ENCODE assay signal across 16 cellular contexts in the genomic region with DNA sequence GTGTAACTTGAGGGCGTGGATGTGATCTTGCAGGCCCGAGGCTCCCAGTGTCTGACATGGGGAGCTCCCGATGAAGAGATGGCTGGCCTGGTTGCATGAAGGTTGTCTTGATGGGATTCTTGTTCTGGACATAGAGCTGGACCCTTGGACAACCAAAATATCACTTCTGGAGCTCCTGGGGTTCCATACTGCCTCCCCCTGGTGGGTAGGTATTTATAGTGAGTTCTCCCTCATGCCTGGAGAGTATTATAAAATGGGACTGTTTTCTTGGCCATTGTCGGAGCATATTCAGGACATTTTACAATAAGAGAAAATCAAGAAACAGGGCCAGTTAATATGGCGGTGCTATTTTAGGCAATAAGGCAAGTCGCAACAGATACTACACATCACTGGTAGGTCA. TPM values are rescaled to one million over a fixed set of nuclear protein-coding genes. Genes with fewer than 3 reads are reported as not detected.
DNase-seq lines count a peak whose midpoint lies in the region; ATAC-seq, FAIRE-seq and TF ChIP-seq lines count a peak whose summit lies in the region.
"Had no signal": no experiment of that assay in that cellular context is flagged by ENCODE, and none has a peak within 500 bp of the region (broad histone marks: within the 10 kb centered on the region; RNA-seq: fewer than 3 reads in every experiment).

No MANE protein-coding gene starts in this region.

- DNase-seq in HCT116 (ENCODE audit: low read depth, low spot score) (no peak), HepG2 (ENCODE audit: low spot score) (no peak), trophoblast cell (no peak), HUDEP-2 (lab: John Stamatoyannopoulos, UW; ENCODE audit: unreplicated experiment in 76 of 76) (no peak)
- DNase-seq in activated CD8-positive, alpha-beta memory T cell treated with anti-CD3 and anti-CD28 coated beads, Interleukin-2, amount 10 ng/mL, durations not matched to agents 7 days and 5 days = peak; percentile 21
- DNase-seq: central memory CD4-positive, alpha-beta T cell; DMS53; NCI-H146; stimulated activated CD4-positive, alpha-beta T cell treated with anti-CD3 and anti-CD28 coated beads, Interleukin-4, amount 100 ng/mL, for 24 hours; stimulated activated CD8-positive, alpha-beta memory T cell treated with anti-CD3 and anti-CD28 coated beads, Interleukin-4, amount 100 ng/mL, for 48 hours had no signal

- no peak overlapping the region for H3K27ac Mint-ChIP-seq in activated CD8-positive, alpha-beta memory T cell treated with anti-CD3 and anti-CD28 coated beads, Interleukin-2, amount 10 ng/mL, durations not matched to agents 7 days and 5 days
- H3K27ac Mint-ChIP-seq: activated T-helper 1 cell treated with anti-CD3 and anti-CD28 coated beads, Interleukin-12 subunit alpha, Interleukin-12 subunit beta, Interleukin-2, Interleukin-4 antibody, amounts not matched to agents 30 ng/mL and 10 ng/mL and 1 ng/mL, durations not matched to agents 14 hours and 24 hours and 36 hours had no signal

- H2BK12ac ChIP-seq in trophoblast cell (ENCODE audit: low read length) = no peak overlapping the region

- no peak overlapping the region for H4K8ac ChIP-seq in trophoblast cell (ENCODE audit: low read depth, low read length)

- H3K4me3 Mint-ChIP-seq in activated CD8-positive, alpha-beta memory T cell treated with anti-CD3 and anti-CD28 coated beads, Interleukin-2, amount 10 ng/mL, durations not matched to agents 7 days and 5 days = no peak overlapping the region
- H3K4me3 Mint-ChIP-seq: activated T-helper 1 cell treated with anti-CD3 and anti-CD28 coated beads, Interleukin-12 subunit alpha, Interleukin-12 subunit beta, Interleukin-2, Interleukin-4 antibody, amounts not matched to agents 30 ng/mL and 10 ng/mL and 1 ng/mL, durations not matched to agents 14 hours and 24 hours and 36 hours had no signal

- no peak overlapping the region for H3K27ac ChIP-seq in DOHH2 (ENCODE audit: low read depth, low read length)
- no peak overlapping the region for H3K27ac ChIP-seq in HCT116 (ENCODE audit: low read depth, low read length)
- H3K27ac ChIP-seq in HepG2 (ENCODE audit: extremely low read length, insufficient read depth, low read length) = no peak overlapping the region
- H3K27ac ChIP-seq in trophoblast cell (ENCODE audit: low read depth, low read length) = no peak overlapping the region
- H3K27ac ChIP-seq: C4-2B, HL-60 had no signal

- peaks cover 9% of the 10 kb centered on the region for H3K27me3 ChIP-seq in DOHH2 (ENCODE audit: control insufficient read depth, low read length)
- no peaks in the 10 kb centered on the region for H3K27me3 ChIP-seq in HCT116 (ENCODE audit: insufficient read depth, low read length)
- H3K27me3 ChIP-seq in HepG2 (ENCODE audit: control insufficient read depth in 1 of 2, insufficient read depth in 2 of 2, low read length in 2 of 2) = no peaks in the 10 kb centered on the region
- H3K27me3 ChIP-seq in trophoblast cell (ENCODE audit: insufficient read depth, low read length) = no peaks in the 10 kb centered on the region

- H3K14ac ChIP-seq in trophoblast cell (ENCODE audit: low read length) = no peak overlapping the region

- H3K27me3 Mint-ChIP-seq in activated CD8-positive, alpha-beta memory T cell treated with anti-CD3 and anti-CD28 coated beads, Interleukin-2, amount 10 ng/mL, durations not matched to agents 7 days and 5 days = peaks cover 2% of the 10 kb centered on the region

- H3K36me3 Mint-ChIP-seq in activated CD8-positive, alpha-beta memory T cell treated with anti-CD3 and anti-CD28 coated beads, Interleukin-2, amount 10 ng/mL, durations not matched to agents 7 days and 5 days = no peaks in the 10 kb centered on the region

- H3K18ac ChIP-seq in trophoblast cell (ENCODE audit: low read length) = no peak overlapping the region

- no peak overlapping the region for H3K4me2 ChIP-seq in DOHH2 (ENCODE audit: low read length)
- no peak overlapping the region for H3K4me2 ChIP-seq in HCT116 (ENCODE audit: low read length)
- no peak overlapping the region for H3K4me2 ChIP-seq in HepG2 (ENCODE audit: low read depth, low read length)
- H3K4me2 ChIP-seq in trophoblast cell (ENCODE audit: low read length) = no peak overlapping the region

- H4K20me1 ChIP-seq in DOHH2 (ENCODE audit: control insufficient read depth, insufficient read depth, low read depth, low read length) = no peaks in the 10 kb centered on the region
- no peaks in the 10 kb centered on the region for H4K20me1 ChIP-seq in HCT116 (ENCODE audit: insufficient read depth)
- H4K20me1 ChIP-seq in HepG2 (ENCODE audit: insufficient read depth, low read length) = 0 out of 2 replicates have a peak, but pooled peaks cover 2% of the 10 kb centered on the region

- TF ChIP-seq CTCF in DOHH2 (IDR thresholded peaks at IDR 0.05; ENCODE audit: low read depth, low read length, poor library complexity, severe bottlenecking) = peak; percentile 61
- TF ChIP-seq CTCF in HCT116 (IDR thresholded peaks at IDR 0.05 in 2 of 3, conservative IDR thresholded peaks at IDR 0.05 in 1 of 3; ENCODE audit: borderline replicate concordance in 1 of 3, insufficient read depth in 1 of 3, low read depth in 2 of 3, low read length in 2 of 3) = peak; percentile 35 to 51 (median 41); a peak in 4 of 6 replicates
- TF ChIP-seq CTCF in HepG2 (CRISPR knock-in tag; IDR thresholded peaks at IDR 0.05) = no peak

- TF ChIP-seq POLR2A in HCT116 (IDR thresholded peaks at IDR 0.05; ENCODE audit: borderline replicate concordance, extremely low read depth, insufficient read depth, insufficient read length) (no peak), HepG2 (IDR thresholded peaks at IDR 0.05; ENCODE audit: insufficient read depth in 1 of 2, low read depth in 2 of 2, low read length in 2 of 2) (no peak)

- H2BK120ac ChIP-seq in trophoblast cell (ENCODE audit: insufficient read depth, low read length, poor library complexity) = no peak overlapping the region

- RAD21 ChIA-PET in HCT116 (lab: Charles Lee; ENCODE audit: low non-redundant PET in 1 of 2, low total read pairs in 2 of 2, uncharacterized antibody in 2 of 2, unreplicated experiment in 2 of 2) = no interaction called here

- TF ChIP-seq RAD21 in HCT116 (IDR thresholded peaks at IDR 0.05; ENCODE audit: low read depth) (no peak; the same call in 1 of the 2 replicates), HepG2 (CRISPR knock-in tag; IDR thresholded peaks at IDR 0.05) (no peak)

- H3F3A ChIP-seq in DOHH2 (ENCODE audit: control insufficient read depth, insufficient read depth) = no peaks in the 10 kb centered on the region

- H3K4me1 Mint-ChIP-seq in activated CD8-positive, alpha-beta memory T cell treated with anti-CD3 and anti-CD28 coated beads, Interleukin-2, amount 10 ng/mL, durations not matched to agents 7 days and 5 days = peaks cover 11% of the 10 kb centered on the region

- no peaks in the 10 kb centered on the region for H3K79me1 ChIP-seq in trophoblast cell (ENCODE audit: low read length)

- no peak overlapping the region for H2BK5ac ChIP-seq in trophoblast cell (ENCODE audit: low read depth, low read length, poor library complexity)

- H3K9me3 ChIP-seq in DOHH2 (ENCODE audit: control insufficient read depth, insufficient read depth, low read length) (no peaks in the 10 kb centered on the region), HCT116 (ENCODE audit: control insufficient read depth in 1 of 2, insufficient read depth in 1 of 2, low read depth in 1 of 2, low read length in 2 of 2) (no peaks in the 10 kb centered on the region), HepG2 (ENCODE audit: low read length) (no peaks in the 10 kb centered on the region), trophoblast cell (ENCODE audit: insufficient read depth, low read depth, low read length) (no peaks in the 10 kb centered on the region)

- no peak for FAIRE-seq in HepG2 (lab: Jason Lieb, UNC)

- no peak overlapping the region for H4K91ac ChIP-seq in trophoblast cell (ENCODE audit: low read depth, low read length)

- H3K79me2 ChIP-seq in DOHH2 (ENCODE audit: control insufficient read depth, low read length) (no peaks in the 10 kb centered on the region), HCT116 (ENCODE audit: insufficient read depth, low read length) (no peaks in the 10 kb centered on the region), HepG2 (ENCODE audit: insufficient read depth, low read length) (no peaks in the 10 kb centered on the region), trophoblast cell (ENCODE audit: control insufficient read depth, insufficient read depth, low read length, poor library complexity) (no peaks in the 10 kb centered on the region)

- no peak overlapping the region for H2AK5ac ChIP-seq in trophoblast cell (ENCODE audit: low read length)

- ATAC-seq in HCT116 = no peak
- ATAC-seq in activated CD8-positive, alpha-beta memory T cell treated with anti-CD3 and anti-CD28 coated beads, Interleukin-2, amount 10 ng/mL, durations not matched to agents 7 days and 5 days = no peak
- ATAC-seq in HepG2 = no peak
- ATAC-seq in HG03354 (IDR thresholded peaks at IDR 0.05; ENCODE audit: poor library complexity, severe bottlenecking, unreplicated experiment) = no peak

- H3K4me3 ChIP-seq in DOHH2 (ENCODE audit: low read length) = no peak overlapping the region
- H3K4me3 ChIP-seq in HCT116 (replicated peaks in 1 of 2; ENCODE audit: low read depth in 1 of 2, low read length in 2 of 2) = no peak overlapping the region
- H3K4me3 ChIP-seq in HepG2 (replicated peaks in 1 of 3; ENCODE audit: insufficient read depth in 1 of 3, low read depth in 2 of 3, low read length in 3 of 3) = no peak overlapping the region
- no peak overlapping the region for H3K4me3 ChIP-seq in trophoblast cell (ENCODE audit: low read depth, low read length)

- H3K9me2 ChIP-seq in DOHH2 (replicated peaks; ENCODE audit: control insufficient read depth, low read length) (no peaks in the 10 kb centered on the region), HCT116 (ENCODE audit: insufficient read depth) (no peaks in the 10 kb centered on the region)

- H3K23ac ChIP-seq in trophoblast cell (ENCODE audit: low read length) = no peak overlapping the region

- H3K9ac ChIP-seq in HCT116 (ENCODE audit: low read length) = no peak overlapping the region
- H3K9ac ChIP-seq in HepG2 (ENCODE audit: insufficient read depth, low read depth, low read length) = no peak overlapping the region
- H3K9ac ChIP-seq in trophoblast cell (ENCODE audit: low read length) = no peak overlapping the region

- CTCF ChIA-PET in HCT116 (lab: Charles Lee) (interaction anchor here (0.9 to 2.1 kb wide), 3 partner anchors 11 to 62 kb away, joined by 3 to 6 read pairs (median 3); no protein-coding TSS in a partner anchor), HepG2 (lab: Yijun Ruan, JAX; ENCODE audit: low intra/inter-chr PET ratio, low total read pairs) (no interaction called here)
- CTCF ChIA-PET in activated CD8-positive, alpha-beta memory T cell treated with anti-CD3 and anti-CD28 coated beads, Interleukin-2, amount 10 ng/mL, durations not matched to agents 7 days and 5 days (lab: Charles Lee) = interaction anchor here (2.6 to 3.9 kb wide), 3 partner anchors 12 to 62 kb away, joined by 10 to 18 read pairs (median 18); a partner anchor contains a TSS

- no peak overlapping the region for H4K12ac ChIP-seq in trophoblast cell (ENCODE audit: low read depth, low read length)

- no peak overlapping the region for H3K4ac ChIP-seq in trophoblast cell (ENCODE audit: low read depth, low read length)

- H3K4me1 ChIP-seq in DOHH2 (ENCODE audit: control insufficient read depth, low read length) (peaks cover 4% of the 10 kb centered on the region), HCT116 (ENCODE audit: control insufficient read depth in 1 of 2, insufficient read depth in 2 of 2, low read length in 2 of 2) (peaks cover 8 to 23% of the 10 kb centered on the region in 2 experiments; a peak in 3 of 4 replicates), HepG2 (ENCODE audit: insufficient read depth, low read length) (peaks cover 44% of the 10 kb centered on the region), trophoblast cell (ENCODE audit: control insufficient read depth in 1 of 2, insufficient read depth in 2 of 2, low read length in 2 of 2) (peaks cover 8 to 14% of the 10 kb centered on the region in 2 experiments)

- intact Hi-C loops in HCT116 (cut with micrococcal nuclease) (no loop called here), HepG2 (cut with micrococcal nuclease; ENCODE audit: unreplicated experiment) (no loop called here)

- POLR2A ChIA-PET in HCT116 (lab: Charles Lee) (no interaction called here), HepG2 (lab: Yijun Ruan, JAX) (interaction anchor here (1.1 to 1.5 kb wide), 3 partner anchors 11 to 43 kb away, joined by 3 to 5 read pairs (median 5); no protein-coding TSS in a partner anchor)

- H3K36me3 ChIP-seq in DOHH2 (ENCODE audit: control insufficient read depth, low read length) = no peaks in the 10 kb centered on the region
- H3K36me3 ChIP-seq in HCT116 (ENCODE audit: control insufficient read depth in 1 of 2, insufficient read depth in 2 of 2, low read length in 2 of 2) = no peaks in the 10 kb centered on the region
- no peaks in the 10 kb centered on the region for H3K36me3 ChIP-seq in HepG2 (replicated peaks in 1 of 2; ENCODE audit: control insufficient read depth in 1 of 2, insufficient read depth in 2 of 2, low read length in 2 of 2)
- peaks cover 0 to under 1% of the 10 kb centered on the region in 2 experiments for H3K36me3 ChIP-seq in trophoblast cell (ENCODE audit: control insufficient read depth in 1 of 2, insufficient read depth in 2 of 2, low read length in 2 of 2)

- no peak overlapping the region for H2AFZ ChIP-seq in HCT116 (ENCODE audit: low read depth, low read length, poor library complexity, severe bottlenecking)
- no peak overlapping the region for H2AFZ ChIP-seq in HepG2 (ENCODE audit: low read length)
- H2AFZ ChIP-seq in trophoblast cell (ENCODE audit: insufficient read depth, low read length, poor library complexity) = no peak overlapping the region

- no peak for TF ChIP-seq EP300 in HepG2 (IDR thresholded peaks at IDR 0.05; ENCODE audit: low read depth in 2 of 2, low read length in 2 of 2)
- no peak for TF ChIP-seq EP300 in HepG2 (CRISPR knock-in tag; IDR thresholded peaks at IDR 0.05; ENCODE audit: borderline replicate concordance)

- WGBS in HepG2 (ENCODE audit: low lambda C conversion rate) = 84% methylated on average over 6 of the region's 6 CpGs
- no CpG with 5 or more reads among the region's 6 CpGs for WGBS in trophoblast cell (ENCODE audit: extremely low coverage, insufficient coverage, insufficient read length)

- in situ Hi-C loops in HepG2 (cut with HindIII; ENCODE audit: extremely low pct_ligation_motif_present, low pct_unique_long_range_greater_than_20kb) = no loop called here

- BruUV-seq in HCT116 (replicated peaks; lab: Mats Ljungman, UMichigan) (no TSS peak), HepG2 (replicated peaks; lab: Mats Ljungman, UMichigan) (no TSS peak)

- no peaks in the 10 kb centered on the region for H3K9me3 Mint-ChIP-seq in activated CD8-positive, alpha-beta memory T cell treated with anti-CD3 and anti-CD28 coated beads, Interleukin-2, amount 10 ng/mL, durations not matched to agents 7 days and 5 days (ENCODE audit: low read depth)
- H3K9me3 Mint-ChIP-seq: activated T-helper 1 cell treated with anti-CD3 and anti-CD28 coated beads, Interleukin-12 subunit alpha, Interleukin-12 subunit beta, Interleukin-2, Interleukin-4 antibody, amounts not matched to agents 30 ng/mL and 10 ng/mL and 1 ng/mL, durations not matched to agents 14 hours and 24 hours and 36 hours had no signal

RNA-seq across cellular contexts. Expression of gene GIMAP8, which starts 32.6 kb away (rescaled TPM):
- 0.15 TPM for total RNA-seq in HCT116 (2021; ENCODE audit: unreplicated experiment)
- not detected in 2 replicates for polyA plus RNA-seq in HCT116 (2012)
- total RNA-seq in activated CD8-positive, alpha-beta memory T cell treated with anti-CD3 and anti-CD28 coated beads, Interleukin-2, amount 10 ng/mL, durations not matched to agents 7 days and 5 days = 10 to 100 TPM in 1 of 2 experiments, 1 to 10 TPM in 1; 9.9 to 13.1 TPM
- not detected in 2 replicates for total RNA-seq in HepG2 (2016; rRNA removed; fragmentation: Illumina TruSeq; extraction: Trizol)
- total RNA-seq in HepG2 (2016; cell fraction: cytosol; rRNA removed; fragmentation: Illumina TruSeq; extraction: Trizol; ENCODE audit: low read depth) = not detected in 2 replicates
- total RNA-seq in HepG2 (2016; cell fraction: insoluble cytoplasmic fraction; rRNA removed; fragmentation: Illumina TruSeq; extraction: Trizol) = not detected in 2 replicates
- not detected in 2 replicates for total RNA-seq in HepG2 (2016; cell fraction: membrane; rRNA removed; fragmentation: Illumina TruSeq; extraction: Trizol)
- total RNA-seq in HepG2 (2016; cell fraction: nucleus; rRNA removed; fragmentation: Illumina TruSeq; extraction: Trizol) = not detected in 2 replicates
- not detected in 2 replicates for polyA plus RNA-seq in HepG2 (2011; rRNA removed)
- polyA plus RNA-seq in HepG2 (2011; cell fraction: cytosol; rRNA removed) = not detected in 2 replicates
- not detected in 2 replicates for polyA plus RNA-seq in HepG2 (2011; cell fraction: nucleus; rRNA removed)
- polyA plus RNA-seq in HepG2 (2012) = not detected in 2 replicates
- polyA plus RNA-seq in HepG2 (2016; cell fraction: cytosol; fragmentation: Illumina TruSeq; extraction: Trizol; ENCODE audit: low read depth) = not detected in 2 replicates
- not detected in 2 replicates for polyA plus RNA-seq in HepG2 (2016; cell fraction: insoluble cytoplasmic fraction; fragmentation: Illumina TruSeq; extraction: Trizol; ENCODE audit: low read depth)
- not detected in 2 replicates for polyA plus RNA-seq in HepG2 (2016; cell fraction: membrane; fragmentation: Illumina TruSeq; extraction: Trizol; ENCODE audit: low read depth)
- not detected in 2 replicates for polyA plus RNA-seq in HepG2 (2016; cell fraction: nucleus; fragmentation: Illumina TruSeq; extraction: Trizol; ENCODE audit: insufficient read depth, low read depth)
- not detected in 2 replicates for polyA minus RNA-seq in HepG2 (2011; rRNA and poly(A)+ RNA removed; ENCODE audit: low replicate concordance)
- not detected in 2 replicates for polyA minus RNA-seq in HepG2 (2011; cell fraction: cytosol; rRNA and poly(A)+ RNA removed)
- polyA minus RNA-seq in HepG2 (2011; cell fraction: nucleus; rRNA and poly(A)+ RNA removed) = not detected in 2 replicates
- polyA plus RNA-seq in trophoblast cell (2013) = 0.01 and 0.03 TPM in 2 replicates
- total RNA-seq: osteoblast had no signal

RNA-seq across cellular contexts. Expression of gene ZNF775, which starts 38.7 kb away (rescaled TPM):
- total RNA-seq in HCT116 (2021; ENCODE audit: unreplicated experiment) (4.5 TPM), HepG2 (2016; rRNA removed; fragmentation: Illumina TruSeq; extraction: Trizol) (3.1 and 4.5 TPM in 2 replicates)
- 2.6 and 3.0 TPM in 2 replicates for polyA plus RNA-seq in HCT116 (2012)
- total RNA-seq in activated CD8-positive, alpha-beta memory T cell treated with anti-CD3 and anti-CD28 coated beads, Interleukin-2, amount 10 ng/mL, durations not matched to agents 7 days and 5 days = 1 to 10 TPM; 7.5 to 8.4 TPM
- 0.71 TPM in 2 replicates for total RNA-seq in HepG2 (2016; cell fraction: cytosol; rRNA removed; fragmentation: Illumina TruSeq; extraction: Trizol; ENCODE audit: low read depth)
- total RNA-seq in HepG2 (2016; cell fraction: insoluble cytoplasmic fraction; rRNA removed; fragmentation: Illumina TruSeq; extraction: Trizol) = 3.6 and 3.8 TPM in 2 replicates
- total RNA-seq in HepG2 (2016; cell fraction: membrane; rRNA removed; fragmentation: Illumina TruSeq; extraction: Trizol) = 1.9 and 2.5 TPM in 2 replicates
- total RNA-seq in HepG2 (2016; cell fraction: nucleus; rRNA removed; fragmentation: Illumina TruSeq; extraction: Trizol) = 1.8 and 3.2 TPM in 2 replicates
- polyA plus RNA-seq in HepG2 (2011; rRNA removed) = 3.2 and 3.8 TPM in 2 replicates
- polyA plus RNA-seq in HepG2 (2011; cell fraction: cytosol; rRNA removed) = 2.6 and 4.5 TPM in 2 replicates
- polyA plus RNA-seq in HepG2 (2011; cell fraction: nucleus; rRNA removed) = 5.8 and 5.9 TPM in 2 replicates
- 2.1 and 3.1 TPM in 2 replicates for polyA plus RNA-seq in HepG2 (2012)
- 0.67 and 0.68 TPM in 2 replicates for polyA plus RNA-seq in HepG2 (2016; cell fraction: cytosol; fragmentation: Illumina TruSeq; extraction: Trizol; ENCODE audit: low read depth)
- 3.7 and 4.2 TPM in 2 replicates for polyA plus RNA-seq in HepG2 (2016; cell fraction: insoluble cytoplasmic fraction; fragmentation: Illumina TruSeq; extraction: Trizol; ENCODE audit: low read depth)
- 1.2 and 1.8 TPM in 2 replicates for polyA plus RNA-seq in HepG2 (2016; cell fraction: membrane; fragmentation: Illumina TruSeq; extraction: Trizol; ENCODE audit: low read depth)
- 5.2 and 9.1 TPM in 2 replicates for polyA plus RNA-seq in HepG2 (2016; cell fraction: nucleus; fragmentation: Illumina TruSeq; extraction: Trizol; ENCODE audit: insufficient read depth, low read depth)
- 0.37 and 3.7 TPM in 2 replicates for polyA minus RNA-seq in HepG2 (2011; rRNA and poly(A)+ RNA removed; ENCODE audit: low replicate concordance)
- 2.5 and 3.9 TPM in 2 replicates for polyA minus RNA-seq in HepG2 (2011; cell fraction: cytosol; rRNA and poly(A)+ RNA removed)
- 1.8 and 2.4 TPM in 2 replicates for polyA minus RNA-seq in HepG2 (2011; cell fraction: nucleus; rRNA and poly(A)+ RNA removed)
- polyA plus RNA-seq in trophoblast cell (2013) = 7.7 TPM in 2 replicates

RNA-seq across cellular contexts. Expression of gene REPIN1, which starts 49.2 kb away (rescaled TPM):
- 106 TPM for total RNA-seq in HCT116 (2021; ENCODE audit: unreplicated experiment)
- 75.0 and 81.3 TPM in 2 replicates for polyA plus RNA-seq in HCT116 (2012)
- total RNA-seq in activated CD8-positive, alpha-beta memory T cell treated with anti-CD3 and anti-CD28 coated beads, Interleukin-2, amount 10 ng/mL, durations not matched to agents 7 days and 5 days = 10 to 100 TPM; 51.4 to 55.5 TPM
- 86.4 and 108 TPM in 2 replicates for total RNA-seq in HepG2 (2016; rRNA removed; fragmentation: Illumina TruSeq; extraction: Trizol)
- 34.3 and 36.1 TPM in 2 replicates for total RNA-seq in HepG2 (2016; cell fraction: cytosol; rRNA removed; fragmentation: Illumina TruSeq; extraction: Trizol; ENCODE audit: low read depth)
- total RNA-seq in HepG2 (2016; cell fraction: insoluble cytoplasmic fraction; rRNA removed; fragmentation: Illumina TruSeq; extraction: Trizol) = 77.5 and 106 TPM in 2 replicates
- 112 and 119 TPM in 2 replicates for total RNA-seq in HepG2 (2016; cell fraction: membrane; rRNA removed; fragmentation: Illumina TruSeq; extraction: Trizol)
- total RNA-seq in HepG2 (2016; cell fraction: nucleus; rRNA removed; fragmentation: Illumina TruSeq; extraction: Trizol) = 81.1 and 91.5 TPM in 2 replicates
- 69.9 and 87.9 TPM in 2 replicates for polyA plus RNA-seq in HepG2 (2011; rRNA removed)
- 58.9 and 82.1 TPM in 2 replicates for polyA plus RNA-seq in HepG2 (2011; cell fraction: cytosol; rRNA removed)
- 189 and 195 TPM in 2 replicates for polyA plus RNA-seq in HepG2 (2011; cell fraction: nucleus; rRNA removed)
- 52.5 and 64.7 TPM in 2 replicates for polyA plus RNA-seq in HepG2 (2012)
- polyA plus RNA-seq in HepG2 (2016; cell fraction: cytosol; fragmentation: Illumina TruSeq; extraction: Trizol; ENCODE audit: low read depth) = 22.0 and 24.7 TPM in 2 replicates
- 82.2 and 105 TPM in 2 replicates for polyA plus RNA-seq in HepG2 (2016; cell fraction: insoluble cytoplasmic fraction; fragmentation: Illumina TruSeq; extraction: Trizol; ENCODE audit: low read depth)
- polyA plus RNA-seq in HepG2 (2016; cell fraction: membrane; fragmentation: Illumina TruSeq; extraction: Trizol; ENCODE audit: low read depth) = 77.8 and 77.9 TPM in 2 replicates
- 138 and 155 TPM in 2 replicates for polyA plus RNA-seq in HepG2 (2016; cell fraction: nucleus; fragmentation: Illumina TruSeq; extraction: Trizol; ENCODE audit: insufficient read depth, low read depth)
- 81.7 and 98.0 TPM in 2 replicates for polyA minus RNA-seq in HepG2 (2011; rRNA and poly(A)+ RNA removed; ENCODE audit: low replicate concordance)
- 35.3 and 35.6 TPM in 2 replicates for polyA minus RNA-seq in HepG2 (2011; cell fraction: cytosol; rRNA and poly(A)+ RNA removed)
- polyA minus RNA-seq in HepG2 (2011; cell fraction: nucleus; rRNA and poly(A)+ RNA removed) = 50.5 and 54.6 TPM in 2 replicates
- 165 and 168 TPM in 2 replicates for polyA plus RNA-seq in trophoblast cell (2013)
